In genomic region chr4:2745981-2746806, GRCh38 we compare ENCODE assay signal across 8 cellular contexts. TPM values are rescaled to one million over a fixed set of nuclear protein-coding genes. Genes with fewer than 3 reads are reported as not detected.
DNase-seq lines count a peak whose midpoint lies in the region; ATAC-seq and TF ChIP-seq lines count a peak whose summit lies in the region.

No MANE protein-coding gene starts in this region.

- H3K4me3 ChIP-seq in KMS-11 (IDR thresholded peaks at IDR 0.05; ENCODE audit: insufficient read depth, low read depth, low read length): no peak overlapping the region
- no peak overlapping the region for H3K4me3 ChIP-seq in fibroblast of mammary gland (ENCODE audit: control insufficient read depth, low read depth, low read length)
- H3K4me3 ChIP-seq in sigmoid colon: no peak overlapping the region

- H3K27me3 ChIP-seq in KMS-11 (ENCODE audit: insufficient read depth, low read depth) (no peaks in the 10 kb centered on the region), sigmoid colon (no peaks in the 10 kb centered on the region)

- no peak overlapping the region for H3K27ac Mint-ChIP-seq in Calu3 (ENCODE audit: unreplicated experiment)

- H3K4me1 Mint-ChIP-seq in Calu3 (ENCODE audit: low read depth, unreplicated experiment): peaks cover 8% of the 10 kb centered on the region

- H3K4me2 ChIP-seq in KMS-11: peak overlapping the region; percentile 72

- H3K36me3 ChIP-seq in KMS-11 (ENCODE audit: insufficient read depth) (no peaks in the 10 kb centered on the region), sigmoid colon (peaks cover 30 to 64% (median 42%) of the 10 kb centered on the region in 4 donors)

- H3K4me1 ChIP-seq in KMS-11 (ENCODE audit: low read depth, poor library complexity, severe bottlenecking) (peaks cover 51% of the 10 kb centered on the region), sigmoid colon (peaks cover 0 to 11% (median 3%) of the 10 kb centered on the region in 4 donors)

- H3K9me3 Mint-ChIP-seq in Calu3 (ENCODE audit: low read depth, unreplicated experiment): no peaks in the 10 kb centered on the region

- peak overlapping the region; percentile 7; the same call in 1 of the 2 replicates for H2AFZ ChIP-seq in KMS-11 (ENCODE audit: low read depth)

- TF ChIP-seq CTCF in Calu3 (IDR thresholded peaks at IDR 0.05; ENCODE audit: unreplicated experiment) (no peak), KMS-11 (conservative IDR thresholded peaks at IDR 0.05; ENCODE audit: low read depth, low read length) (no peak), fibroblast of mammary gland (conservative IDR thresholded peaks at IDR 0.05; ENCODE audit: control insufficient read depth, insufficient read depth, low read depth, low read length) (no peak), sigmoid colon (IDR thresholded peaks at IDR 0.05) (no peak)

- H3K4me3 Mint-ChIP-seq in Calu3 (ENCODE audit: low read depth, unreplicated experiment): no peak overlapping the region

- H3K27ac ChIP-seq in KMS-11 (peak overlapping the region; percentile 87), sigmoid colon (peak overlapping the region in 1 of 4 donors; percentile 3)

- peaks cover 14% of the 10 kb centered on the region for H3K36me3 Mint-ChIP-seq in Calu3 (ENCODE audit: insufficient read depth, unreplicated experiment)

- no peaks in the 10 kb centered on the region for H3K9me3 ChIP-seq in sigmoid colon

- H3K79me2 ChIP-seq in KMS-11 (ENCODE audit: insufficient read depth, low read depth): peaks cover 6% of the 10 kb centered on the region; the same call in 1 of the 2 replicates

- peak; percentile 74 for ATAC-seq in GM21515 (IDR thresholded peaks at IDR 0.05; ENCODE audit: unreplicated experiment)

- TF ChIP-seq EP300 in sigmoid colon (IDR thresholded peaks at IDR 0.05): no peak

- intact Hi-C loops in Calu3 (cut with micrococcal nuclease; ENCODE audit: unreplicated experiment) (no loop called here), sigmoid colon (cut with DNase I) (no loop called here)

- CTCF ChIA-PET in Calu3 (lab: Charles Lee): no interaction called here

- peak overlapping the region; percentile 44; the same call in 1 of the 2 replicates for H3K9ac ChIP-seq in KMS-11

- DNase-seq in Calu3 (peak; percentile 39), fibroblast of mammary gland (ENCODE audit: low read depth) (peak; percentile 45), NCI-H1694 treated with DMSO at 0.1 percent for 48 hours (lab: John Stamatoyannopoulos, UW) (no peak), sigmoid colon (no peak)
- DNase-seq in activated CD8-positive, alpha-beta memory T cell treated with anti-CD3 and anti-CD28 coated beads for 48 hours (ENCODE audit: low read depth in 2 of 3, low spot score in 2 of 3): peak; percentile 70 to 88 (median 76)
- peak; percentile 97 for DNase-seq in stimulated activated CD4-positive, alpha-beta T cell treated with anti-CD3 and anti-CD28 coated beads, Interleukin-1b, Interleukin-23, amount 100 ng/mL, for 48 hours

- WGBS in sigmoid colon, 2 donors: 61 to 78% methylated on average over 21 of the region's 21 CpGs

- no peak for TF ChIP-seq POLR2A in sigmoid colon (IDR thresholded peaks at IDR 0.05)

- H3K27me3 Mint-ChIP-seq in Calu3 (ENCODE audit: unreplicated experiment): no peaks in the 10 kb centered on the region

- BruUV-seq in Calu3 (replicated peaks; lab: Mats Ljungman, UMichigan): no TSS peak

- H4K20me1 ChIP-seq in KMS-11 (ENCODE audit: insufficient read depth): no peaks in the 10 kb centered on the region

RNA-seq across cellular contexts. Expression of gene TNIP2, which starts 9.9 kb away (rescaled TPM):
- total RNA-seq in Calu3 (2022): 17.5 and 18.7 TPM in 2 replicates
- 10 to 100 TPM; 56.3 to 68.8 (median 66.9) TPM for total RNA-seq in sigmoid colon
- 10 to 100 TPM; 51.7 to 65.0 (median 51.8) TPM for polyA plus RNA-seq in sigmoid colon

RNA-seq across cellular contexts. Expression of gene SH3BP2, which starts 46.7 kb away (rescaled TPM):
- total RNA-seq in Calu3 (2022) (20.7 and 22.7 TPM in 2 replicates), sigmoid colon (10 to 100 TPM; 18.4 to 49.3 (median 24.2) TPM)
- polyA plus RNA-seq in sigmoid colon: 10 to 100 TPM; 18.6 to 82.4 (median 35.6) TPM

Comparison
In these comparisons a context has a peak if more than half of its experiments do, and no peak if none do; other contexts are left out.
1. DNase-seq: peak in Calu3 (single experiment), activated CD8-positive, alpha-beta memory T cell treated with anti-CD3 and anti-CD28 coated beads for 48 hours (3 of 3), fibroblast of mammary gland (single experiment) and stimulated activated CD4-positive, alpha-beta T cell treated with anti-CD3 and anti-CD28 coated beads, Interleukin-1b, Interleukin-23, amount 100 ng/mL, for 48 hours (single experiment); none in NCI-H1694 treated with DMSO at 0.1 percent for 48 hours (single experiment) and sigmoid colon (single experiment).